1 cellular context compared by ENCODE assay signal in the genomic region with DNA sequence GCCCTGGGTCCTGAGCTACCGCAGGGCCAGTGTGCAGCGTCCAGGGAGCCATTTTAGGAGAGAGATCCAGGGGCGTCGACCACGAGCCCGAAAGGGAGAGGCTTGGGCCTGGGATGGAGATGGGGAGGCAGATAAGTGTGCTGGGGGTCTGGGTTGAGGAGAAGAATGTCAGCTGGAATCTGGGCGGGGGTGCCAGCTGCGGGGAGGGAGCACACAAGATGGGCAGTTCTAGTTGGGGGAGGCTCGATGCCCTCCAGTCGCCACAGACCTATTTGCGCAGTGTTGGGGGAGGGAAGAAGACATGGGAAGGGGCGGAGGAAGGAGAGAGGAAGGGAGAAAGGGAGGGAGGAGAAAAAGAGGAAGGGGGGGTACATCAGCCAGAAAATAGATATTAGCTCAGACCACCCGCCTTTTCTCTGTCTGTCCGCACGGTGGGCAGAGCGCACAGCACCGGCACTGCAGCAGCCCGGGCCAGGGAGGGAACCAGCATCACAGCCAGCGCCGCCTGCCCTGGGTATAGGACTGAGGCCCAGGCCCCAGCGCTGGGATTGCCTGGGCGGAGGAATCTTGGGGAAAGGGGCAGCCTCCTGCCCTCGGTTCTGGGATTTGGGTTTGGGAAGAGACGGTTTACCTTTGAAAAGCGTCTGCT.
TF ChIP-seq lines count a peak whose summit lies in the region.

No MANE protein-coding gene starts in this region.

TF ChIP-seq in A549, 52 proteins besides CTCF, POLR2A, EP300 and RAD21 (continued from another document):
- TF ChIP-seq, protein P1, sequence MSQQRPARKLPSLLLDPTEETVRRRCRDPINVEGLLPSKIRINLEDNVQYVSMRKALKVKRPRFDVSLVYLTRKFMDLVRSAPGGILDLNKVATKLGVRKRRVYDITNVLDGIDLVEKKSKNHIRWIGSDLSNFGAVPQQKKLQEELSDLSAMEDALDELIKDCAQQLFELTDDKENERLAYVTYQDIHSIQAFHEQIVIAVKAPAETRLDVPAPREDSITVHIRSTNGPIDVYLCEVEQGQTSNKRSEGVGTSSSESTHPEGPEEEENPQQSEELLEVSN (IDR thresholded peaks at IDR 0.05; ENCODE audit: borderline replicate concordance, low read depth), result no peak
- TF ChIP-seq POLR2AphosphoS2 (conservative IDR thresholded peaks at IDR 0.05; ENCODE audit: low read length) (no peak), NR3C1 (IDR thresholded peaks at IDR 0.05) (no peak), HEYL (CRISPR knock-in tag; IDR thresholded peaks at IDR 0.05) (no peak), ZNF302 (CRISPR knock-in tag; IDR thresholded peaks at IDR 0.05) (no peak), TFCP2L1 (CRISPR knock-in tag; IDR thresholded peaks at IDR 0.05) (no peak), MAFK (IDR thresholded peaks at IDR 0.05; ENCODE audit: partially characterized antibody) (no peak), GATA3 (IDR thresholded peaks at IDR 0.05; ENCODE audit: borderline replicate concordance) (no peak), TP53 (CRISPR knock-in tag; IDR thresholded peaks at IDR 0.05) (no peak), FOXS1 (CRISPR knock-in tag; IDR thresholded peaks at IDR 0.05) (no peak), KDM5A (IDR thresholded peaks at IDR 0.05) (no peak), EHMT2 (IDR thresholded peaks at IDR 0.05; ENCODE audit: low read depth) (no peak), ESRRA (IDR thresholded peaks at IDR 0.05; ENCODE audit: borderline replicate concordance, low read length) (no peak), NPAS2 (CRISPR knock-in tag; IDR thresholded peaks at IDR 0.05; ENCODE audit: borderline replicate concordance) (no peak), NFE2L2 (conservative IDR thresholded peaks at IDR 0.05; ENCODE audit: low read length) (no peak)
- TF ChIP-seq, protein P2, sequence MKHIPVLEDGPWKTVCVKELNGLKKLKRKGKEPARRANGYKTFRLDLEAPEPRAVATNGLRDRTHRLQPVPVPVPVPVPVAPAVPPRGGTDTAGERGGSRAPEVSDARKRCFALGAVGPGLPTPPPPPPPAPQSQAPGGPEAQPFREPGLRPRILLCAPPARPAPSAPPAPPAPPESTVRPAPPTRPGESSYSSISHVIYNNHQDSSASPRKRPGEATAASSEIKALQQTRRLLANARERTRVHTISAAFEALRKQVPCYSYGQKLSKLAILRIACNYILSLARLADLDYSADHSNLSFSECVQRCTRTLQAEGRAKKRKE (CRISPR knock-in tag; IDR thresholded peaks at IDR 0.05; ENCODE audit: low read depth), result no peak
- TF ChIP-seq, protein P3, sequence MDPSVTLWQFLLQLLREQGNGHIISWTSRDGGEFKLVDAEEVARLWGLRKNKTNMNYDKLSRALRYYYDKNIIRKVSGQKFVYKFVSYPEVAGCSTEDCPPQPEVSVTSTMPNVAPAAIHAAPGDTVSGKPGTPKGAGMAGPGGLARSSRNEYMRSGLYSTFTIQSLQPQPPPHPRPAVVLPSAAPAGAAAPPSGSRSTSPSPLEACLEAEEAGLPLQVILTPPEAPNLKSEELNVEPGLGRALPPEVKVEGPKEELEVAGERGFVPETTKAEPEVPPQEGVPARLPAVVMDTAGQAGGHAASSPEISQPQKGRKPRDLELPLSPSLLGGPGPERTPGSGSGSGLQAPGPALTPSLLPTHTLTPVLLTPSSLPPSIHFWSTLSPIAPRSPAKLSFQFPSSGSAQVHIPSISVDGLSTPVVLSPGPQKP (IDR thresholded peaks at IDR 0.05; ENCODE audit: low read depth, low read length), result no peak
